ENCODE assay signal across 8 cellular contexts in the genomic region with DNA sequence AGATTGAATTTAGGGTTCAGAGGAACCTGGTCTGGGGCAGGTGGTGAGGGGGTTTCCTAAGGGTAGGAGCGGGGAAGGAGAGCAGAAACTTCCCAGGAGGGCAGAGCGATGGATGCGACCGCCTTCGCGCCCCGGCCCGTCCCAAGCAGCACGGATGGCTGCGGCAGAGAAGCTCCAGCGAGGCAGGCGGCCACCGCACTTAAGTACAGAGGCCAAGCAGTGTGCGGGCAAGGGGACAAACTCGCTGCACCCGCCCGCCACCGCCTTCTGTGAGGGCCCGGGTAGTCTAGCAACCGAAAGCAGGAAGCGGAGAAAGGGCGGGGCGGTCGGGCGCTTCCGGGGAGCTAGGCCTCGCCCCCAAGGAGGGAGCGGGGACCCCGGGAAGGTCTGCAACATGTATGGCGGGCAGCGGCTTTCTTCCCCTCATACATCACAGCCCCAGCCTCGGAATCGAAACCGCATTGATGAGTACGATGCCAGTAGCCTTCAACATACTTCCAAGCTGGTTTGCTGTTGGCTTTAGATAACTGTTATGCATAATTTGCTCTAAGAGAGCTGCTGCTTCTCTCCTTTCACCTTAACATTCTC. TPM values are rescaled to one million over a fixed set of nuclear protein-coding genes. Genes with fewer than 3 reads are reported as not detected.
DNase-seq lines count a peak whose midpoint lies in the region; ATAC-seq and TF ChIP-seq lines count a peak whose summit lies in the region.

Gene AGBL2, minus strand, starts transcription at position 288 of the 588 bp plus-strand sequence. CDS start 719 bp downstream, outside the sequence.

- no peaks in the 10 kb centered on the region for H3K9me3 ChIP-seq in duodenal mucosa (ENCODE audit: control insufficient read depth in 1 of 2, low read length in 2 of 2)
- no peaks in the 10 kb centered on the region for H3K9me3 ChIP-seq in right lobe of liver

- DNase-seq in AG04449 (ENCODE audit: low read depth, low spot score) (no peak), NCI-H510A (lab: John Stamatoyannopoulos, UW) (peak; percentile 72), right lobe of liver (peak; percentile 77 to 83 (median 80))
- peak; percentile 72 to 76 for DNase-seq in activated CD4-positive, alpha-beta T cell treated with anti-CD3 and anti-CD28 coated beads, Interleukin-2, amount 50 U/mL, for 4 hours
- DNase-seq in stimulated activated CD4-positive, alpha-beta T cell treated with anti-CD3 and anti-CD28 coated beads, Interleukin-4, amount 100 ng/mL, for 48 hours (ENCODE audit: low read depth in 2 of 2), result peak; percentile 74 to 78

- CTCF ChIA-PET in AG04449 (lab: Yijun Ruan, JAX), result no interaction called here

- H3K27ac ChIP-seq in duodenal mucosa (ENCODE audit: low read depth, low read length) (peak within 1 kb of the TSS; percentile 54), right lobe of liver (peak within 1 kb of the TSS; percentile 25 to 77 (median 73))

- H3K4me3 ChIP-seq in AG04449 (ENCODE audit: low read depth, low read length), result peak within 1 kb of the TSS; percentile 81
- peak within 1 kb of the TSS; percentile 94 to 99 for H3K4me3 ChIP-seq in duodenal mucosa (ENCODE audit: low read depth in 1 of 2, low read length in 2 of 2)
- peak within 1 kb of the TSS; percentile 89 to 91 (median 89) for H3K4me3 ChIP-seq in right lobe of liver

- TF ChIP-seq CTCF in AG04449 (IDR thresholded peaks at IDR 0.05; ENCODE audit: insufficient read depth, low read length, missing control alignments), result no peak
- TF ChIP-seq CTCF in right lobe of liver (IDR thresholded peaks at IDR 0.05), result no peak

- H3K4me1 ChIP-seq in duodenal mucosa (ENCODE audit: control insufficient read depth in 1 of 2, insufficient read depth in 2 of 2, low read length in 2 of 2) (peaks cover 8 to 9% of the 10 kb centered on the region in 2 donors), right lobe of liver (peaks cover 0 to 24% (median 3%) of the 10 kb centered on the region in 4 donors)

- intact Hi-C loops in right lobe of liver (cut with DNase I), result loop anchor here in 1 of 2 donors (10.0 kb wide), 1 partner anchor 60 kb away; no protein-coding TSS in a partner anchor

- peaks cover 16 to 25% of the 10 kb centered on the region in 2 donors for H3K36me3 ChIP-seq in duodenal mucosa (ENCODE audit: control insufficient read depth in 1 of 2, insufficient read depth in 2 of 2, low read length in 2 of 2)
- peaks cover 3 to 33% (median 21%) of the 10 kb centered on the region in 4 donors for H3K36me3 ChIP-seq in right lobe of liver

- peak; percentile 49 for TF ChIP-seq POLR2A in right lobe of liver (IDR thresholded peaks at IDR 0.05)

- WGBS in right lobe of liver (ENCODE audit: insufficient coverage, low coverage, low lambda C conversion rate, missing lambda C conversion rate), result 1% methylated on average over 23 of the region's 35 CpGs

- H3K9ac ChIP-seq in duodenal mucosa (ENCODE audit: low read depth in 1 of 2, low read length in 2 of 2), result peak within 1 kb of the TSS; percentile 78 to 90

- ATAC-seq in GM18873 (IDR thresholded peaks at IDR 0.05; ENCODE audit: low FRiP score, unreplicated experiment), result peak; percentile 92
- ATAC-seq in HG03108 (IDR thresholded peaks at IDR 0.05; ENCODE audit: unreplicated experiment), result peak; percentile 99
- ATAC-seq in right lobe of liver, result peak; percentile 86 to 94 (median 93)

- POLR2A ChIA-PET in AG04449 (lab: Yijun Ruan, JAX), result interaction anchor here (0.7 to 1.0 kb wide), 2 partner anchors 9 to 394 kb away, joined by 3 to 4 read pairs; no protein-coding TSS in a partner anchor

- no peaks in the 10 kb centered on the region for H3K27me3 ChIP-seq in duodenal mucosa (ENCODE audit: control insufficient read depth in 1 of 2, insufficient read depth in 2 of 2, low read length in 2 of 2)
- H3K27me3 ChIP-seq in right lobe of liver, result no peaks in the 10 kb centered on the region

RNA-seq across cellular contexts. Expression of gene AGBL2, which starts in this region (rescaled TPM):
- total RNA-seq in right lobe of liver, result 1 to 10 TPM in 4 of 6 experiments, under 1 TPM in 2; 0.43 to 5.8 (median 2.1) TPM
